Comparison of ENCODE assay signal across 8 cellular contexts in the genomic region with DNA sequence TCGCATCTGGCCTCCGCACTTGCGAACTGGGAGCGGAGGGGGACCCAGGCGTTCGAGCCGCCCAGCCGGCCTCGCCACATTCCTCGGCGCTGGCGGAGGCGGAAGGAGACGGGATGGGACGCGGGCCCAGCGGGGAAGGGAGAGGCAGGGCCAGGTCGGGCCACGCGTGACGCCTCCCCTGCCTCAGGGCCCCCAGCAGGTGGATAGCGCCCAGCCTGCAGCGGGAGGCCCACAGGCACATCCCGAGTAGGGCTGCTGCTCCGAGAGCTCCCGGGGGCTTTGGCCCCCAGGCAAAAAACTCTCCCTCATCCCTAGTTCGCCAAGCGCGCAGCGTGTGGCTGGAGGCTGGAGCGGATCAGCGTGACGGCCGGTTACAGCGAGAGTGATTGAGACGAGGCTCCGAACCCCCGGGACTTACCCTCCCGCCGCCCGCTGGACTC. TPM values are rescaled to one million over a fixed set of nuclear protein-coding genes. Genes with fewer than 3 reads are reported as not detected.
A peak's percentile ranks its signal among the peaks of the same experiment; 100 is the strongest.
DNase-seq lines count a peak whose midpoint lies in the region; ATAC-seq and TF ChIP-seq lines count a peak whose summit lies in the region.

No MANE protein-coding gene starts in this region.

- no peak for DNase-seq in stimulated activated naive CD8-positive, alpha-beta T cell treated with anti-CD3 and anti-CD28 coated beads, Interleukin-15, Interleukin-2, amounts not matched to agents 100 U/mL and 50 U/mL, for 24 hours
- peak; percentile 71 for DNase-seq in SK-N-SH
- DNase-seq in epithelial cell of prostate (ENCODE audit: low read depth, low spot score), result no peak
- DNase-seq in myocyte (ENCODE audit: low read depth), result peak; percentile 60
- DNase-seq in NOMO-1 treated with DMSO at 0.1 percent for 48 hours (lab: John Stamatoyannopoulos, UW; ENCODE audit: unreplicated experiment), result no peak

- no peak for ATAC-seq in stimulated activated naive CD8-positive, alpha-beta T cell treated with anti-CD3 and anti-CD28 coated beads, Interleukin-15, Interleukin-2, amounts not matched to agents 100 U/mL and 50 U/mL, for 24 hours
- ATAC-seq in GM18520 (IDR thresholded peaks at IDR 0.05; ENCODE audit: unreplicated experiment) (no peak), GM18517 (IDR thresholded peaks at IDR 0.05; ENCODE audit: unreplicated experiment) (no peak)

- peaks cover 37% of the 10 kb centered on the region for H3K27me3 Mint-ChIP-seq in stimulated activated naive CD8-positive, alpha-beta T cell treated with anti-CD3 and anti-CD28 coated beads, Interleukin-15, Interleukin-2, amounts not matched to agents 100 ng/mL and 50 ng/mL, for 24 hours

- no peak overlapping the region for H3K27ac Mint-ChIP-seq in stimulated activated naive CD8-positive, alpha-beta T cell treated with anti-CD3 and anti-CD28 coated beads, Interleukin-15, Interleukin-2, amounts not matched to agents 100 ng/mL and 50 ng/mL, for 24 hours

- peaks cover 41% of the 10 kb centered on the region for H3K79me2 ChIP-seq in SK-N-SH (ENCODE audit: insufficient read depth)

- TF ChIP-seq RAD21 in SK-N-SH (IDR thresholded peaks at IDR 0.05; ENCODE audit: low read length), result no peak

- CTCF ChIA-PET in SK-N-SH (lab: Yijun Ruan, JAX), result interaction anchor here (0.6 to 8.9 kb wide), 9 partner anchors 13 to 1656 kb away, joined by 3 to 221 read pairs (median 6); partner anchors contain the start of genes PSMC3IP, RETREG3, TUBG1 and TUBG2

- H3K9me2 ChIP-seq in SK-N-SH, result no peaks in the 10 kb centered on the region

- H3K27ac ChIP-seq in SK-N-SH (ENCODE audit: low read depth in 2 of 2, low read length in 1 of 2), result peak overlapping the region; percentile 59 to 89
- H3K27ac ChIP-seq in epithelial cell of prostate, result peak overlapping the region; percentile 94

- H4K20me1 ChIP-seq in SK-N-SH (ENCODE audit: insufficient read depth), result peaks cover 20% of the 10 kb centered on the region

- H3K9me3 Mint-ChIP-seq in stimulated activated naive CD8-positive, alpha-beta T cell treated with anti-CD3 and anti-CD28 coated beads, Interleukin-15, Interleukin-2, amounts not matched to agents 100 ng/mL and 50 ng/mL, for 24 hours, result no peaks in the 10 kb centered on the region

- peak overlapping the region; percentile 91 to 98 for H3K4me3 ChIP-seq in SK-N-SH (ENCODE audit: low read depth in 2 of 2, low read length in 1 of 2)

- H3K9ac ChIP-seq in SK-N-SH, result peak overlapping the region; percentile 83

- H3K4me1 Mint-ChIP-seq in stimulated activated naive CD8-positive, alpha-beta T cell treated with anti-CD3 and anti-CD28 coated beads, Interleukin-15, Interleukin-2, amounts not matched to agents 100 ng/mL and 50 ng/mL, for 24 hours (ENCODE audit: low read depth), result peaks cover 52% of the 10 kb centered on the region

- no peaks in the 10 kb centered on the region for H3K36me3 Mint-ChIP-seq in stimulated activated naive CD8-positive, alpha-beta T cell treated with anti-CD3 and anti-CD28 coated beads, Interleukin-15, Interleukin-2, amounts not matched to agents 100 ng/mL and 50 ng/mL, for 24 hours (ENCODE audit: low read depth)

- H3F3A ChIP-seq in SK-N-SH (replicated peaks; ENCODE audit: insufficient read depth), result peaks cover 20% of the 10 kb centered on the region

- peaks cover 17 to 25% of the 10 kb centered on the region in 2 experiments for H3K36me3 ChIP-seq in SK-N-SH (replicated peaks in 1 of 2; ENCODE audit: control insufficient read depth in 1 of 2, insufficient read depth in 2 of 2, low read length in 1 of 2)

- TF ChIP-seq EP300 in SK-N-SH (IDR thresholded peaks at IDR 0.05; ENCODE audit: borderline replicate concordance in 1 of 2, low read depth in 1 of 2, low read length in 1 of 2), result no peak

- H3K4me3 Mint-ChIP-seq in stimulated activated naive CD8-positive, alpha-beta T cell treated with anti-CD3 and anti-CD28 coated beads, Interleukin-15, Interleukin-2, amounts not matched to agents 100 ng/mL and 50 ng/mL, for 24 hours, result peak overlapping the region; percentile 82

- TF ChIP-seq CTCF in SK-N-SH (IDR thresholded peaks at IDR 0.05), result no peak

- H3K27me3 ChIP-seq in SK-N-SH (ENCODE audit: insufficient read depth), result no peaks in the 10 kb centered on the region

- H3K4me2 ChIP-seq in SK-N-SH, result peak overlapping the region; percentile 99

- peaks cover 15 to 46% of the 10 kb centered on the region in 2 experiments for H3K4me1 ChIP-seq in SK-N-SH (ENCODE audit: control insufficient read depth in 1 of 2, insufficient read depth in 2 of 2, low read depth in 1 of 2, low read length in 1 of 2)

- no peaks in the 10 kb centered on the region for H3K9me3 ChIP-seq in SK-N-SH

- H2AFZ ChIP-seq in SK-N-SH (ENCODE audit: low read depth), result no peak overlapping the region

- WGBS in SK-N-SH (ENCODE audit: low lambda C conversion rate), result under 1% methylated on average over 30 of the region's 41 CpGs

- POLR2A ChIA-PET in SK-N-SH (lab: Yijun Ruan, JAX), result interaction anchor here (1.0 to 6.0 kb wide), 8 partner anchors 8 to 98 kb away, joined by 3 to 63 read pairs (median 10); partner anchors contain the start of genes PSMC3IP, RETREG3, TUBG1 and TUBG2

TF ChIP-seq in SK-N-SH, 30 proteins besides CTCF, POLR2A, EP300 and RAD21:
- TF ChIP-seq REST (IDR thresholded peaks at IDR 0.05; ENCODE audit: low read depth, low read length), result peak; percentile 85
- TF ChIP-seq ELF1 (IDR thresholded peaks at IDR 0.05), result no peak

RNA-seq across cellular contexts. Expression of gene PLEKHH3, which starts 0.8 kb away (rescaled TPM):
- 9.8 and 12.8 TPM in 2 replicates for polyA plus RNA-seq in SK-N-SH (2012; rRNA removed)
- 5.9 and 8.6 TPM in 2 replicates for polyA plus RNA-seq in SK-N-SH (2012; cell fraction: cytosol; rRNA removed)
- polyA plus RNA-seq in SK-N-SH (2012; cell fraction: nucleus; rRNA removed), result 22.9 and 29.8 TPM in 2 replicates
- 49.1 and 58.6 TPM in 2 replicates for total RNA-seq in myocyte
- polyA plus RNA-seq in myocyte (2012), result 14.1 TPM

RNA-seq across cellular contexts. Expression of gene CCR10, which starts 5.6 kb away (rescaled TPM):
- polyA plus RNA-seq in SK-N-SH (2012; rRNA removed), result 2.2 and 3.1 TPM in 2 replicates
- polyA plus RNA-seq in SK-N-SH (2012; cell fraction: cytosol; rRNA removed), result 1.2 and 1.7 TPM in 2 replicates
- 11.5 and 25.8 TPM in 2 replicates for polyA plus RNA-seq in SK-N-SH (2012; cell fraction: nucleus; rRNA removed)
- total RNA-seq in myocyte, result 0.53 TPM in 1 of 2 replicates, not detected in the other
- 0.59 TPM for polyA plus RNA-seq in myocyte (2012)

RNA-seq across cellular contexts. Expression of gene CNTNAP1, which starts 6.3 kb away (rescaled TPM):
- 74.3 and 92.7 TPM in 2 replicates for polyA plus RNA-seq in SK-N-SH (2012; rRNA removed)
- polyA plus RNA-seq in SK-N-SH (2012; cell fraction: cytosol; rRNA removed), result 31.9 and 45.9 TPM in 2 replicates
- polyA plus RNA-seq in SK-N-SH (2012; cell fraction: nucleus; rRNA removed), result 213 and 214 TPM in 2 replicates
- total RNA-seq in myocyte, result 2.6 and 3.4 TPM in 2 replicates
- polyA plus RNA-seq in myocyte (2012), result 3.2 TPM

RNA-seq across cellular contexts. Expression of gene TUBG2, which starts 16.9 kb away (rescaled TPM):
- polyA plus RNA-seq in SK-N-SH (2012; rRNA removed), result 27.6 and 33.9 TPM in 2 replicates
- 14.4 and 21.3 TPM in 2 replicates for polyA plus RNA-seq in SK-N-SH (2012; cell fraction: cytosol; rRNA removed)
- 210 and 236 TPM in 2 replicates for polyA plus RNA-seq in SK-N-SH (2012; cell fraction: nucleus; rRNA removed)
- total RNA-seq in myocyte, result 16.7 and 21.3 TPM in 2 replicates
- 33.1 TPM for polyA plus RNA-seq in myocyte (2012)

Comparison
In these comparisons a context has a peak if more than half of its experiments do, and no peak if none do; other contexts are left out.
1. DNase-seq: peak in SK-N-SH (single experiment) and myocyte (single experiment); none in stimulated activated naive CD8-positive, alpha-beta T cell treated with anti-CD3 and anti-CD28 coated beads, Interleukin-15, Interleukin-2, amounts not matched to agents 100 U/mL and 50 U/mL, for 24 hours (single experiment), epithelial cell of prostate (single experiment) and NOMO-1 treated with DMSO at 0.1 percent for 48 hours (single experiment).